ENCODE assay signal across 8 cellular contexts in genomic region chr6:44245912-44246662, GRCh38. TPM values are rescaled to one million over a fixed set of nuclear protein-coding genes. Genes with fewer than 3 reads are reported as not detected.
DNase-seq lines count a peak whose midpoint lies in the region; ATAC-seq and TF ChIP-seq lines count a peak whose summit lies in the region.

No MANE protein-coding gene starts in this region.

- H3K36me3 Mint-ChIP-seq in CD14-positive monocyte (peaks cover 26 to 28% of the 10 kb centered on the region in 2 donors), endothelial cell (ENCODE audit: low read depth, unreplicated experiment) (peaks cover 36% of the 10 kb centered on the region)

- intact Hi-C loops in CD14-positive monocyte (cut with micrococcal nuclease), result loop anchor here in 1 of 2 donors (5.0 kb wide), 1 partner anchor 619 kb away; the partner anchor contains the start of gene GTPBP2

- peak; percentile 51 for ATAC-seq in HG03439 (IDR thresholded peaks at IDR 0.05; ENCODE audit: unreplicated experiment)

- peak overlapping the region; percentile 96 to 98 for H3K4me3 Mint-ChIP-seq in CD14-positive monocyte
- peak overlapping the region; percentile 99 for H3K4me3 Mint-ChIP-seq in endothelial cell (ENCODE audit: unreplicated experiment)

- H3K4me1 Mint-ChIP-seq in CD14-positive monocyte (peaks cover 29% of the 10 kb centered on the region), endothelial cell (ENCODE audit: unreplicated experiment) (peaks cover 35% of the 10 kb centered on the region)

- peaks cover 0 to 2% (median 0%) of the 10 kb centered on the region in 7 donors for H3K9me3 Mint-ChIP-seq in CD14-positive monocyte
- H3K9me3 Mint-ChIP-seq in endothelial cell (ENCODE audit: unreplicated experiment), result no peaks in the 10 kb centered on the region

- TF ChIP-seq CTCF in CD14-positive monocyte (IDR thresholded peaks at IDR 0.05), result no peak
- no peak for TF ChIP-seq CTCF in endothelial cell (IDR thresholded peaks at IDR 0.05; ENCODE audit: unreplicated experiment)

- peak overlapping the region; percentile 94 to 97 (median 96) for H3K27ac Mint-ChIP-seq in CD14-positive monocyte
- peak overlapping the region; percentile 98 for H3K27ac Mint-ChIP-seq in endothelial cell (ENCODE audit: unreplicated experiment)

- H3K27me3 Mint-ChIP-seq in CD14-positive monocyte (ENCODE audit: low read depth in 3 of 3) (peaks cover 0 to 10% (median 0%) of the 10 kb centered on the region in 3 donors), endothelial cell (ENCODE audit: unreplicated experiment) (peaks cover 12% of the 10 kb centered on the region)

- DNase-seq in CD14-positive monocyte (ENCODE audit: low spot score) (peak; percentile 64), GM19238 (ENCODE audit: insufficient read length, low spot score) (peak; percentile 74), NCI-H82 treated with DMSO at 0.1 percent for 48 hours (lab: John Stamatoyannopoulos, UW; ENCODE audit: unreplicated experiment) (peak; percentile 68), endothelial cell (ENCODE audit: low spot score) (peak; percentile 95), middle frontal gyrus (ENCODE audit: extremely low spot score, low spot score) (peak; percentile 74)
- peak; percentile 69 for DNase-seq in activated CD8-positive, alpha-beta memory T cell treated with anti-CD3 and anti-CD28 coated beads, Interleukin-2, amount 50 U/mL, for 24 hours (ENCODE audit: extremely low read depth)
- peak; percentile 85 to 86 for DNase-seq in stimulated activated CD8-positive, alpha-beta memory T cell treated with anti-CD3 and anti-CD28 coated beads, Interleukin-2, amount 100 ng/mL, for 48 hours (ENCODE audit: low read depth in 2 of 2)

RNA-seq across cellular contexts. Expression of gene HSP90AB1, which starts 0.8 kb away (rescaled TPM):
- 100 to 1,000 TPM; 119 to 145 TPM for polyA plus RNA-seq in CD14-positive monocyte
- total RNA-seq in endothelial cell (ENCODE audit: unreplicated experiment), result 962 TPM

RNA-seq across cellular contexts. Expression of gene SLC35B2, which starts 11.2 kb away (rescaled TPM):
- 10 to 100 TPM; 17.4 to 30.6 TPM for polyA plus RNA-seq in CD14-positive monocyte
- total RNA-seq in endothelial cell (ENCODE audit: unreplicated experiment), result 31.8 TPM

RNA-seq across cellular contexts. Expression of gene NFKBIE, which starts 19.3 kb away (rescaled TPM):
- 10 to 100 TPM; 19.9 to 23.2 TPM for polyA plus RNA-seq in CD14-positive monocyte
- total RNA-seq in endothelial cell (ENCODE audit: unreplicated experiment), result 16.7 TPM

RNA-seq across cellular contexts. Expression of gene SLC29A1, which starts 22.7 kb away (rescaled TPM):
- 10 to 100 TPM; 14.3 to 15.0 TPM for polyA plus RNA-seq in CD14-positive monocyte
- total RNA-seq in endothelial cell (ENCODE audit: unreplicated experiment), result 142 TPM

RNA-seq across cellular contexts. Expression of gene TMEM151B, which starts 24.2 kb away (rescaled TPM):
- not detected for polyA plus RNA-seq in CD14-positive monocyte
- 0.28 TPM for total RNA-seq in endothelial cell (ENCODE audit: unreplicated experiment)

Comparison
In these comparisons a context has a peak if more than half of its experiments do, and no peak if none do; other contexts are left out.
1. Peak in every context shown above with its lines: DNase-seq and ATAC-seq.